Comparison of ENCODE assay signal across 26 cellular contexts in the genomic region with DNA sequence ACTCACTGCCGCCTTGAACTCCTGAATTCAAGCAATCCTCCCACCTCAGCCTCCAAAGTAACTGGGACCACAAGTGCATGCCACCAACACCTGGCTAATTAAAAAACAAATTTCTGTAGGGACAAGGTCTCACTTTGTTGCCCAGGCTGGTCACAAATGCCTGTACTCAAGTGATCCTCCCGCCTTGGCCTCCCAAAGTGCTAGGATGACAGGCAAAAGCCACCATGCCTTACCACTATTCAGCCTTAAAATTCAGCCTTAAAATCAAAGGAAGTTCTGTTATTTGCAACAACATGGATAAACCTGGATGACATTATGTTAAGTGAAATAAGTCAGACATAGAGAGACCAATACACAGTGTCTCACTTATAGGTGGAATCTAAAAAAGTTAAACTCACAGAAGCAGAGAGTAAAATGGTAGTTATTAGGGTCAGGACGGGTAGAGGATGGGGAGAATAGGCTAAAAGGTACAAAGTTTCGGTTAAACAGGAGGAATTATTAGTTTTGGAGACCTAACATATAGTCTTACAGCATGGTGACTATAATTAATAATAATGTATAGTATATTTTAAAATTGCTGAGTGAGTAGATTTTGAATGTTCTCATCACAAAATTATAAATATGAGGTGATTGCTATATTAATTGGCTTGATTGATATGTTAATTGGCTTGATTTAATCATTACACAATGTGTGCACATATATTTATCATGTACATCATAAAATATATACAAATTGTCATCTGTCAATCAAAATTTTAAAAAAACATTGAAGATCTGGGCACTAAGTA. TPM values are rescaled to one million over a fixed set of nuclear protein-coding genes. Genes with fewer than 3 reads are reported as not detected.
DNase-seq lines count a peak whose midpoint lies in the region; ATAC-seq, FAIRE-seq and TF ChIP-seq lines count a peak whose summit lies in the region.
"Had no signal": no experiment of that assay in that cellular context is flagged by ENCODE, and none has a peak within 500 bp of the region (broad histone marks: within the 10 kb centered on the region; RNA-seq: fewer than 3 reads in every experiment).

No MANE protein-coding gene starts in this region.

- intact Hi-C loops in K562 (cut with micrococcal nuclease) = no loop called here

- 55% methylated on average over 4 of the region's 4 CpGs for WGBS in A549 (ENCODE audit: missing lambda C conversion rate)
- 65% methylated on average over 4 of the region's 4 CpGs for WGBS in K562 (ENCODE audit: insufficient coverage, low coverage, missing lambda C conversion rate)

- H3K36me3 ChIP-seq in K562 (ENCODE audit: control insufficient read depth, insufficient read depth, low read length) = no peaks in the 10 kb centered on the region
- no peaks in the 10 kb centered on the region for H3K36me3 ChIP-seq in SJCRH30
- H3K36me3 ChIP-seq: BE2C, BLaER1 had no signal

- TF ChIP-seq RAD21 in A549 (conservative IDR thresholded peaks at IDR 0.05 in 1 of 2, IDR thresholded peaks at IDR 0.05 in 1 of 2) (no peak), K562 (CRISPR knock-in tag; conservative IDR thresholded peaks at IDR 0.05 in 1 of 2, IDR thresholded peaks at IDR 0.05 in 1 of 2) (no peak)

- TF ChIP-seq EP300 in A549 (IDR thresholded peaks at IDR 0.05) (no peak), K562 (IDR thresholded peaks at IDR 0.05; ENCODE audit: low read length) (no peak)

- no peaks in the 10 kb centered on the region for H3K79me2 ChIP-seq in K562 (ENCODE audit: control insufficient read depth, insufficient read depth, low read length)

- H3K4me3 ChIP-seq in A549 (no peak overlapping the region), K562 (no peak overlapping the region), SJCRH30 (no peak overlapping the region)
- H3K4me3 ChIP-seq: BLaER1, GM12878 had no signal

- H3K9ac ChIP-seq in K562 (ENCODE audit: insufficient read depth in 1 of 2, low read depth in 2 of 2, low read length in 2 of 2) = no peak overlapping the region
- H3K9ac ChIP-seq: BLaER1 had no signal

- no peaks in the 10 kb centered on the region for H3K4me1 ChIP-seq in A549
- peaks cover 5 to 11% of the 10 kb centered on the region in 2 experiments for H3K4me1 ChIP-seq in K562 (replicated peaks in 1 of 2; ENCODE audit: control insufficient read depth in 2 of 2, insufficient read depth in 2 of 2, low read length in 2 of 2)
- no peaks in the 10 kb centered on the region for H3K4me1 ChIP-seq in SJCRH30
- H3K4me1 ChIP-seq: BE2C had no signal

- no peak overlapping the region for H3K27ac ChIP-seq in A549
- H3K27ac ChIP-seq in K562 (ENCODE audit: extremely low read depth, low read depth, low read length) = no peak overlapping the region
- no peak overlapping the region for H3K27ac ChIP-seq in SJCRH30
- H3K27ac ChIP-seq: BLaER1 had no signal

- CTCF ChIA-PET in A549 (lab: Yijun Ruan, JAX) (interaction anchor here (0.9 kb wide), 1 partner anchor 33 kb away, joined by 3 read pairs; no protein-coding TSS in a partner anchor), HEK293T (lab: Yijun Ruan, JAX) (interaction anchor here (0.6 kb wide), 1 partner anchor 7 kb away, joined by 3 read pairs; no protein-coding TSS in a partner anchor), K562 (lab: Yijun Ruan, JAX; ENCODE audit: low intra/inter-chr PET ratio) (interaction anchor here (0.6 kb wide), 1 partner anchor 148 kb away, joined by 5 read pairs; no protein-coding TSS in a partner anchor)

- no peak for ATAC-seq in A549
- no peak for ATAC-seq in K562
- ATAC-seq: GM12878 had no signal

- H3K27me3 ChIP-seq in K562 (ENCODE audit: control insufficient read depth in 2 of 2, insufficient read depth in 2 of 2, low read length in 2 of 2) (no peaks in the 10 kb centered on the region), SJCRH30 (no peaks in the 10 kb centered on the region)
- H3K27me3 ChIP-seq: BLaER1 had no signal

- in situ Hi-C loops in K562 (cut with MboI) = loop anchor here (25.0 kb wide), 1 partner anchor 1114 kb away; a partner anchor contains a TSS

- H2AFZ ChIP-seq in K562 (ENCODE audit: low read depth, low read length) = no peak overlapping the region

- no peak overlapping the region for H3K4me2 ChIP-seq in A549
- H3K4me2 ChIP-seq in K562 (ENCODE audit: insufficient read depth, low read length) = no peak overlapping the region
- H3K4me2 ChIP-seq: BLaER1 had no signal

- no peaks in the 10 kb centered on the region for H3K9me1 ChIP-seq in K562 (ENCODE audit: control insufficient read depth, insufficient read depth, low read length)

- TF ChIP-seq CTCF in A549 (IDR thresholded peaks at IDR 0.05) (no peak), K562 (IDR thresholded peaks at IDR 0.05 in 2 of 3, conservative IDR thresholded peaks at IDR 0.05 in 1 of 3; ENCODE audit: insufficient read depth in 2 of 3, low read depth in 1 of 3, low read length in 3 of 3) (no peak)

- DNase-seq in A549 (ENCODE audit: low read depth in 1 of 2, low spot score in 1 of 2) (no peak), HEK293T (ENCODE audit: extremely low spot score) (no peak), K562 (ENCODE audit: extremely low read depth in 1 of 4, low spot score in 3 of 4) (no peak), SJCRH30 (no peak), germinal center (ENCODE audit: low spot score) (no peak)
- DNase-seq: 8988T; AML-193; BE2C; C1 segment of cervical spinal cord; CD4-positive, alpha-beta memory T cell; CD4-positive, CD25-positive, alpha-beta regulatory T cell; CD8-positive, alpha-beta memory T cell; COR-L47; DMS 273 treated with DMSO at 0.1 percent for 48 hours; DMS153; DMS53; DMS79; DND-41; EL; GDM1 had no signal

- POLR2A ChIA-PET in A549 (lab: Yijun Ruan, JAX) = no interaction called here
- POLR2A ChIA-PET in HEK293T (lab: Yijun Ruan, JAX) = no interaction called here
- POLR2A ChIA-PET in K562 (lab: Yijun Ruan, JAX) = interaction anchor here (0.7 to 1.7 kb wide), 3 partner anchors 11 to 28 kb away, joined by 3 to 4 read pairs (median 3); a partner anchor contains a TSS

- no peak for FAIRE-seq in A549 (lab: Jason Lieb, UNC)
- FAIRE-seq in K562 (lab: Jason Lieb, UNC) = no peak
- FAIRE-seq: A204.1, GM12878, GM12892, GM18507 had no signal

- H4K20me1 ChIP-seq in K562 (replicated peaks; ENCODE audit: control insufficient read depth, insufficient read depth, low read length) = no peaks in the 10 kb centered on the region
- H4K20me1 ChIP-seq: BLaER1 had no signal

- H3K9me3 ChIP-seq in A549 (no peaks in the 10 kb centered on the region), K562 (replicated peaks; ENCODE audit: control insufficient read depth, insufficient read depth, low read depth, low read length) (no peaks in the 10 kb centered on the region; the same call in 1 of the 2 replicates), SJCRH30 (replicated peaks) (no peaks in the 10 kb centered on the region)
- H3K9me3 ChIP-seq: BE2C, BLaER1 had no signal

- BruUV-seq in K562 (replicated peaks; lab: Mats Ljungman, UMichigan) = no TSS peak

- TF ChIP-seq POLR2A in A549 (IDR thresholded peaks at IDR 0.05; ENCODE audit: low read length) (no peak), K562 (conservative IDR thresholded peaks at IDR 0.05) (no peak)

RNA-seq across cellular contexts. Expression of a gene that starts 6.2 kb away (rescaled TPM):
- 2.7 and 3.0 TPM in 2 replicates for polyA plus RNA-seq in A549 (2011; rRNA removed)
- polyA plus RNA-seq in A549 (2012; cell fraction: cytosol; rRNA removed) = 0.53 and 0.57 TPM in 2 replicates
- polyA plus RNA-seq in A549 (2012; cell fraction: nucleus; rRNA removed) = 0.30 and 0.33 TPM in 2 replicates
- 1.8 to 2.1 TPM (median 2.0 TPM) in 3 replicates for polyA plus RNA-seq in A549 (2017; fragmentation: RNase III; extraction: RNeasy Plus Mini Kit Qiagen cat#74134 plus additional on column Dnase treatment)
- 1.9 and 2.8 TPM in 2 replicates for polyA minus RNA-seq in A549 (2011; rRNA and poly(A)+ RNA removed)
- total RNA-seq in K562 (2011; cell fraction: chromatin; rRNA removed; ENCODE audit: low replicate concordance) = 19.9 and 41.5 TPM in 2 replicates
- 18.2 and 19.2 TPM in 2 replicates for total RNA-seq in K562 (2011; cell fraction: nucleolus; rRNA removed)
- 14.1 and 20.2 TPM in 2 replicates for total RNA-seq in K562 (2011; cell fraction: nucleoplasm; rRNA removed)
- 19.0 and 19.8 TPM in 2 replicates for total RNA-seq in K562 (2014; rRNA removed)
- 36.3 and 37.4 TPM in 2 replicates for total RNA-seq in K562 (2014; rRNA removed; fragmentation: Illumina TruSeq; extraction: Trizol)
- 35.8 and 38.2 TPM in 2 replicates for total RNA-seq in K562 (2015; rRNA removed; fragmentation: Illumina TruSeq; extraction: Trizol)
- total RNA-seq in K562 (2021) = 23.4 and 24.4 TPM in 2 replicates
- 20.8 and 23.4 TPM in 2 replicates for polyA plus RNA-seq in K562 (2011; rRNA removed)
- polyA plus RNA-seq in K562 (2011; cell fraction: cytosol; rRNA removed) = 5.9 and 10.8 TPM in 2 replicates
- polyA plus RNA-seq in K562 (2011; cell fraction: nucleus; rRNA removed) = 9.1 and 16.6 TPM in 2 replicates
- 18.8 and 30.8 TPM in 2 replicates for polyA plus RNA-seq in K562 (2012)
- 33.4 and 40.8 TPM in 2 replicates for polyA plus RNA-seq in K562 (2014; fragmentation: Illumina TruSeq; extraction: Trizol)
- polyA plus RNA-seq in K562 (2014; fragmentation: Nextera tagmentation; extraction: Ambion mirVana) = 10 to 100 TPM; 28.6 to 38.6 TPM
- 21.8 and 23.6 TPM in 2 replicates for polyA plus RNA-seq in K562 (2014; rRNA removed)
- polyA minus RNA-seq in K562 (2011; rRNA and poly(A)+ RNA removed) = 24.3 and 38.9 TPM in 2 replicates
- polyA minus RNA-seq in K562 (2011; cell fraction: cytosol; rRNA and poly(A)+ RNA removed) = 8.9 and 9.6 TPM in 2 replicates
- polyA minus RNA-seq in K562 (2011; cell fraction: nucleus; rRNA and poly(A)+ RNA removed) = 8.9 and 22.7 TPM in 2 replicates
- total RNA-seq in SJCRH30 (2014; rRNA removed; shearing (Covaris generic)) = 1.8 and 1.9 TPM in 2 replicates
- total RNA-seq: CD4-positive, alpha-beta memory T cell; CD4-positive, CD25-positive, alpha-beta regulatory T cell; CD8-positive, alpha-beta memory T cell had no signal
- polyA plus RNA-seq: CD14-positive monocyte; CD4-positive, alpha-beta memory T cell; CD4-positive, CD25-positive, alpha-beta regulatory T cell; CD8-positive, alpha-beta memory T cell had no signal

RNA-seq across cellular contexts. Expression of a gene that starts 17.8 kb away (rescaled TPM):
- 3.9 and 5.1 TPM in 2 replicates for polyA plus RNA-seq in A549 (2011; rRNA removed)
- 0.69 and 0.71 TPM in 2 replicates for polyA plus RNA-seq in A549 (2012; cell fraction: cytosol; rRNA removed)
- 0.34 and 0.69 TPM in 2 replicates for polyA plus RNA-seq in A549 (2012; cell fraction: nucleus; rRNA removed)
- 1.9 to 2.3 TPM (median 2.3 TPM) in 3 replicates for polyA plus RNA-seq in A549 (2017; fragmentation: RNase III; extraction: RNeasy Plus Mini Kit Qiagen cat#74134 plus additional on column Dnase treatment)
- 5.4 and 5.8 TPM in 2 replicates for polyA minus RNA-seq in A549 (2011; rRNA and poly(A)+ RNA removed)
- total RNA-seq in K562 (2011; cell fraction: chromatin; rRNA removed; ENCODE audit: low replicate concordance) = 24.8 and 77.6 TPM in 2 replicates
- total RNA-seq in K562 (2011; cell fraction: nucleolus; rRNA removed) = 23.0 and 29.5 TPM in 2 replicates
- 45.8 and 57.4 TPM in 2 replicates for total RNA-seq in K562 (2011; cell fraction: nucleoplasm; rRNA removed)
- 7.7 and 8.4 TPM in 2 replicates for total RNA-seq in K562 (2014; rRNA removed)
- total RNA-seq in K562 (2014; rRNA removed; fragmentation: Illumina TruSeq; extraction: Trizol) = 17.1 and 20.5 TPM in 2 replicates
- total RNA-seq in K562 (2015; rRNA removed; fragmentation: Illumina TruSeq; extraction: Trizol) = 19.6 and 20.7 TPM in 2 replicates
- 18.7 and 20.0 TPM in 2 replicates for total RNA-seq in K562 (2021)
- 27.5 TPM in 2 replicates for polyA plus RNA-seq in K562 (2011; rRNA removed)
- 8.2 and 20.0 TPM in 2 replicates for polyA plus RNA-seq in K562 (2011; cell fraction: cytosol; rRNA removed)
- 21.5 and 27.4 TPM in 2 replicates for polyA plus RNA-seq in K562 (2011; cell fraction: nucleus; rRNA removed)
- polyA plus RNA-seq in K562 (2012) = 7.6 and 9.8 TPM in 2 replicates
- 14.1 and 18.0 TPM in 2 replicates for polyA plus RNA-seq in K562 (2014; fragmentation: Illumina TruSeq; extraction: Trizol)
- 10 to 100 TPM; 24.0 to 29.9 TPM for polyA plus RNA-seq in K562 (2014; fragmentation: Nextera tagmentation; extraction: Ambion mirVana)
- 11.7 and 13.5 TPM in 2 replicates for polyA plus RNA-seq in K562 (2014; rRNA removed)
- 88.0 and 103 TPM in 2 replicates for polyA minus RNA-seq in K562 (2011; rRNA and poly(A)+ RNA removed)
- 22.2 and 28.7 TPM in 2 replicates for polyA minus RNA-seq in K562 (2011; cell fraction: cytosol; rRNA and poly(A)+ RNA removed)
- polyA minus RNA-seq in K562 (2011; cell fraction: nucleus; rRNA and poly(A)+ RNA removed) = 24.2 and 40.0 TPM in 2 replicates
- total RNA-seq in SJCRH30 (2014; rRNA removed; shearing (Covaris generic)) = 0.18 and 0.24 TPM in 2 replicates
- polyA plus RNA-seq: CD14-positive monocyte had no signal

RNA-seq across cellular contexts. Expression of a gene that starts 32.7 kb away (rescaled TPM):
- 173 and 228 TPM in 2 replicates for polyA plus RNA-seq in A549 (2011; rRNA removed)
- polyA plus RNA-seq in A549 (2012; cell fraction: cytosol; rRNA removed) = 136 and 155 TPM in 2 replicates
- 271 and 295 TPM in 2 replicates for polyA plus RNA-seq in A549 (2012; cell fraction: nucleus; rRNA removed)
- 112 to 143 TPM (median 130 TPM) in 3 replicates for polyA plus RNA-seq in A549 (2017; fragmentation: RNase III; extraction: RNeasy Plus Mini Kit Qiagen cat#74134 plus additional on column Dnase treatment)
- 111 and 127 TPM in 2 replicates for polyA minus RNA-seq in A549 (2011; rRNA and poly(A)+ RNA removed)
- 1,035 and 1,246 TPM in 2 replicates for total RNA-seq in K562 (2011; cell fraction: chromatin; rRNA removed; ENCODE audit: low replicate concordance)
- 1,013 and 1,088 TPM in 2 replicates for total RNA-seq in K562 (2011; cell fraction: nucleolus; rRNA removed)
- 943 and 1,014 TPM in 2 replicates for total RNA-seq in K562 (2011; cell fraction: nucleoplasm; rRNA removed)
- 968 and 1,107 TPM in 2 replicates for total RNA-seq in K562 (2014; rRNA removed)
- total RNA-seq in K562 (2014; rRNA removed; fragmentation: Illumina TruSeq; extraction: Trizol) = 993 and 1,024 TPM in 2 replicates
- 1,048 and 1,089 TPM in 2 replicates for total RNA-seq in K562 (2015; rRNA removed; fragmentation: Illumina TruSeq; extraction: Trizol)
- 1,138 and 1,201 TPM in 2 replicates for total RNA-seq in K562 (2021)
- polyA plus RNA-seq in K562 (2011; rRNA removed) = 2,141 and 2,474 TPM in 2 replicates
- polyA plus RNA-seq in K562 (2011; cell fraction: cytosol; rRNA removed) = 2,488 and 2,726 TPM in 2 replicates
- polyA plus RNA-seq in K562 (2011; cell fraction: nucleus; rRNA removed) = 3,679 and 4,057 TPM in 2 replicates
- 1,108 and 1,453 TPM in 2 replicates for polyA plus RNA-seq in K562 (2012)
- polyA plus RNA-seq in K562 (2014; fragmentation: Illumina TruSeq; extraction: Trizol) = 1,536 and 1,589 TPM in 2 replicates
- 1,000 to 10,000 TPM in 1 of 2 experiments, 100 to 1,000 TPM in 1; 662 to 1,142 TPM for polyA plus RNA-seq in K562 (2014; fragmentation: Nextera tagmentation; extraction: Ambion mirVana)
- polyA plus RNA-seq in K562 (2014; rRNA removed) = 1,519 and 1,644 TPM in 2 replicates
- 1,022 and 1,144 TPM in 2 replicates for polyA minus RNA-seq in K562 (2011; rRNA and poly(A)+ RNA removed)
- 512 and 653 TPM in 2 replicates for polyA minus RNA-seq in K562 (2011; cell fraction: cytosol; rRNA and poly(A)+ RNA removed)
- polyA minus RNA-seq in K562 (2011; cell fraction: nucleus; rRNA and poly(A)+ RNA removed) = 275 and 419 TPM in 2 replicates
- not detected in 2 replicates for total RNA-seq in SJCRH30 (2014; rRNA removed; shearing (Covaris generic))
- total RNA-seq: CD4-positive, alpha-beta memory T cell; CD4-positive, CD25-positive, alpha-beta regulatory T cell; CD8-positive, alpha-beta memory T cell had no signal
- polyA plus RNA-seq: CD14-positive monocyte; CD4-positive, alpha-beta memory T cell; CD4-positive, CD25-positive, alpha-beta regulatory T cell; CD8-positive, alpha-beta memory T cell had no signal

Comparison
In these comparisons a context has a peak if more than half of its experiments do, and no peak if none do; other contexts are left out.
1. RNA of a gene that starts 32.7 kb away (total RNA-seq): 943 to 1,246 TPM in K562; not detected in SJCRH30; every median in the first group is over 100 times any median in the second.